Comparison of ENCODE assay signal across 26 cellular contexts in genomic region chr3:183046883-183047282, GRCh38. TPM values are rescaled to one million over a fixed set of nuclear protein-coding genes. Genes with fewer than 3 reads are reported as not detected.
A peak's percentile ranks its signal among the peaks of the same experiment; 100 is the strongest.
DNase-seq lines count a peak whose midpoint lies in the region; ATAC-seq and TF ChIP-seq lines count a peak whose summit lies in the region.
"Had no signal": no experiment of that assay in that cellular context is flagged by ENCODE, and none has a peak within 500 bp of the region (broad histone marks: within the 10 kb centered on the region; RNA-seq: fewer than 3 reads in every experiment).

No MANE protein-coding gene starts in this region.

- H3K4me1 Mint-ChIP-seq in activated naive CD4-positive, alpha-beta T cell treated with anti-CD3 and anti-CD28 coated beads, Interleukin-2, amount 10 ng/mL, durations not matched to agents 7 days and 5 days, result peaks cover 19% of the 10 kb centered on the region
- no peaks in the 10 kb centered on the region for H3K4me1 Mint-ChIP-seq in stimulated activated effector memory CD8-positive, alpha-beta T cell treated with anti-CD3 and anti-CD28 coated beads, Interleukin-12 subunit alpha, Interleukin-12 subunit beta, amount 100 ng/mL, for 72 hours
- H3K4me1 Mint-ChIP-seq: brain had no signal

- 0 out of 2 replicates have a peak, but pooled peaks cover 6% of the 10 kb centered on the region for H3K9me3 ChIP-seq in OCI-LY1 (ENCODE audit: low read length)
- H3K9me3 ChIP-seq in body of pancreas, result no peaks in the 10 kb centered on the region
- no peaks in the 10 kb centered on the region for H3K9me3 ChIP-seq in aorta (ENCODE audit: control insufficient read depth, low read length)
- H3K9me3 ChIP-seq: A549, HAP-1, SJCRH30 had no signal

- no peak overlapping the region for H2AFZ ChIP-seq in OCI-LY1 (ENCODE audit: low read length)

- H3K4me2 ChIP-seq in OCI-LY1 (ENCODE audit: low read length), result peak overlapping the region; percentile 22; the same call in 1 of the 2 replicates
- H3K4me2 ChIP-seq: A549 had no signal

- H3K27ac Mint-ChIP-seq in activated naive CD4-positive, alpha-beta T cell treated with anti-CD3 and anti-CD28 coated beads, Interleukin-2, amount 10 ng/mL, durations not matched to agents 7 days and 5 days, result peak overlapping the region; percentile 11
- H3K27ac Mint-ChIP-seq in stimulated activated effector memory CD8-positive, alpha-beta T cell treated with anti-CD3 and anti-CD28 coated beads, Interleukin-12 subunit alpha, Interleukin-12 subunit beta, amount 100 ng/mL, for 72 hours, result peak overlapping the region; percentile 23
- H3K27ac Mint-ChIP-seq: brain; natural killer cell treated with Interleukin-12 subunit alpha and Interleukin-12 subunit beta and Interleukin-15 and Interleukin-18, amount 100 ng/mL, for 72 hours had no signal

- H3K36me3 Mint-ChIP-seq in activated naive CD4-positive, alpha-beta T cell treated with anti-CD3 and anti-CD28 coated beads, Interleukin-2, amount 10 ng/mL, durations not matched to agents 7 days and 5 days, result peaks cover 48% of the 10 kb centered on the region
- H3K36me3 Mint-ChIP-seq in stimulated activated effector memory CD8-positive, alpha-beta T cell treated with anti-CD3 and anti-CD28 coated beads, Interleukin-12 subunit alpha, Interleukin-12 subunit beta, amount 100 ng/mL, for 72 hours, result peaks cover 89% of the 10 kb centered on the region

- ATAC-seq in body of pancreas (no peak), aorta (ENCODE audit: low FRiP score) (no peak)
- no peak for ATAC-seq in stimulated activated effector memory CD8-positive, alpha-beta T cell treated with anti-CD3 and anti-CD28 coated beads, Interleukin-12 subunit alpha, Interleukin-12 subunit beta, amount 100 ng/mL, for 72 hours
- ATAC-seq: A549; natural killer cell treated with Interleukin-12 subunit alpha and Interleukin-12 subunit beta and Interleukin-15 and Interleukin-18, amount 100 ng/mL, for 72 hours had no signal

- no peak for TF ChIP-seq POLR2A in body of pancreas (IDR thresholded peaks at IDR 0.05)

- H3K4me3 ChIP-seq in OCI-LY1 (ENCODE audit: low read depth, low read length, poor library complexity, severe bottlenecking), result no peak overlapping the region
- no peak overlapping the region for H3K4me3 ChIP-seq in body of pancreas
- H3K4me3 ChIP-seq in aorta (ENCODE audit: low read length in 2 of 2), result no peak overlapping the region
- H3K4me3 ChIP-seq: A549, HAP-1, left ventricle myocardium inferior, SJCRH30, skin epidermis had no signal

- H3K4me1 ChIP-seq in OCI-LY1 (ENCODE audit: insufficient read depth, low read length, severe bottlenecking) (peaks cover 43% of the 10 kb centered on the region), body of pancreas (peaks cover 9% of the 10 kb centered on the region), aorta (ENCODE audit: control insufficient read depth in 1 of 2, insufficient read depth in 2 of 2, low read length in 2 of 2) (no peaks in the 10 kb centered on the region)
- H3K4me1 ChIP-seq: A549, HAP-1, SJCRH30 had no signal

- peak overlapping the region; percentile 76 for H3K27ac ChIP-seq in OCI-LY1 (ENCODE audit: low read depth, low read length, poor library complexity, severe bottlenecking)
- peak overlapping the region in 3 of 4 donors; percentile 14 to 33 (median 18) for H3K27ac ChIP-seq in body of pancreas
- no peak overlapping the region for H3K27ac ChIP-seq in aorta (ENCODE audit: low read depth in 1 of 2, low read length in 2 of 2)
- H3K27ac ChIP-seq: A549, left ventricle myocardium inferior, SJCRH30, skin epidermis had no signal

- H3F3A ChIP-seq in OCI-LY1 (ENCODE audit: insufficient read depth, low read length), result peaks cover 6% of the 10 kb centered on the region; the same call in 1 of the 2 replicates

- 46 to 51% methylated on average over 2 of the region's 2 CpGs for WGBS in body of pancreas, 2 donors
- WGBS in aorta, 2 donors, result 56 to 61% methylated on average over 2 of the region's 2 CpGs

- TF ChIP-seq CTCF in OCI-LY1 (IDR thresholded peaks at IDR 0.05; ENCODE audit: low read length) (no peak), body of pancreas (IDR thresholded peaks at IDR 0.05) (no peak)

- no peaks in the 10 kb centered on the region for H4K20me1 ChIP-seq in OCI-LY1 (ENCODE audit: insufficient read depth, low read length)

- H3K9ac ChIP-seq in OCI-LY1 (ENCODE audit: low read length), result peak overlapping the region; percentile 3; the same call in 1 of the 2 replicates

- no peaks in the 10 kb centered on the region for H3K27me3 Mint-ChIP-seq in activated naive CD4-positive, alpha-beta T cell treated with anti-CD3 and anti-CD28 coated beads, Interleukin-2, amount 10 ng/mL, durations not matched to agents 7 days and 5 days
- H3K27me3 Mint-ChIP-seq: brain; natural killer cell treated with Interleukin-12 subunit alpha and Interleukin-12 subunit beta and Interleukin-15 and Interleukin-18, amount 100 ng/mL, for 72 hours had no signal

- H3K9me2 ChIP-seq in OCI-LY1 (ENCODE audit: low read depth, low read length), result no peaks in the 10 kb centered on the region

- H3K9me3 Mint-ChIP-seq in activated naive CD4-positive, alpha-beta T cell treated with anti-CD3 and anti-CD28 coated beads, Interleukin-2, amount 10 ng/mL, durations not matched to agents 7 days and 5 days, result no peaks in the 10 kb centered on the region
- no peaks in the 10 kb centered on the region for H3K9me3 Mint-ChIP-seq in stimulated activated effector memory CD8-positive, alpha-beta T cell treated with anti-CD3 and anti-CD28 coated beads, Interleukin-12 subunit alpha, Interleukin-12 subunit beta, amount 100 ng/mL, for 72 hours
- H3K9me3 Mint-ChIP-seq: natural killer cell treated with Interleukin-12 subunit alpha and Interleukin-12 subunit beta and Interleukin-15 and Interleukin-18, amount 100 ng/mL, for 72 hours had no signal

- DNase-seq in activated naive CD4-positive, alpha-beta T cell treated with anti-CD3 and anti-CD28 coated beads, Interleukin-2, amount 10 ng/mL, durations not matched to agents 7 days and 5 days, result no peak
- no peak for DNase-seq in activated naive CD4-positive, alpha-beta T cell treated with Interleukin-2 at 50 U/mL for 16 hours
- no peak for DNase-seq in body of pancreas
- DNase-seq in stimulated activated effector memory CD8-positive, alpha-beta T cell treated with anti-CD3 and anti-CD28 coated beads, Interleukin-12 subunit alpha, Interleukin-12 subunit beta, amount 100 ng/mL, for 72 hours (ENCODE audit: low spot score in 2 of 2), result no peak
- DNase-seq in DMS114 treated with DMSO at 0.1 percent for 48 hours (lab: John Stamatoyannopoulos, UW; ENCODE audit: unreplicated experiment), result no peak
- no peak for DNase-seq in T-helper 2 cell
- no peak for DNase-seq in aorta
- DNase-seq: activated CD4-positive, alpha-beta T cell treated with anti-CD3 and anti-CD28 coated beads for 1 hour; activated effector memory CD4-positive, alpha-beta T cell treated with anti-CD3 and anti-CD28 coated beads, Interleukin-2, amount 50 U/mL, for 16 hours; activated T-cell treated with anti-CD3 and anti-CD28 coated beads for 4 hours; AML-193; islet precursor cell; KBM-7; left ventricle myocardium inferior; NCI-H1694 treated with DMSO at 0.1 percent for 48 hours; NCI-H510A; SJCRH30; stimulated activated CD8-positive, alpha-beta memory T cell treated with anti-CD3 and anti-CD28 coated beads, Interleukin-4, amount 100 ng/mL, for 48 hours; T-helper 1 cell; trophoblast cell had no signal

- no peak overlapping the region for H3K4me3 Mint-ChIP-seq in activated naive CD4-positive, alpha-beta T cell treated with anti-CD3 and anti-CD28 coated beads, Interleukin-2, amount 10 ng/mL, durations not matched to agents 7 days and 5 days
- H3K4me3 Mint-ChIP-seq in stimulated activated effector memory CD8-positive, alpha-beta T cell treated with anti-CD3 and anti-CD28 coated beads, Interleukin-12 subunit alpha, Interleukin-12 subunit beta, amount 100 ng/mL, for 72 hours, result no peak overlapping the region
- H3K4me3 Mint-ChIP-seq: brain; natural killer cell treated with Interleukin-12 subunit alpha and Interleukin-12 subunit beta and Interleukin-15 and Interleukin-18, amount 100 ng/mL, for 72 hours had no signal

- no peaks in the 10 kb centered on the region for H3K79me2 ChIP-seq in OCI-LY1 (ENCODE audit: insufficient read depth, low read length)

- no peaks in the 10 kb centered on the region for H3K27me3 ChIP-seq in OCI-LY1 (ENCODE audit: insufficient read depth, low read length)
- H3K27me3 ChIP-seq in body of pancreas, result no peaks in the 10 kb centered on the region
- H3K27me3 ChIP-seq in aorta (ENCODE audit: control insufficient read depth in 1 of 2, insufficient read depth in 2 of 2, low read length in 1 of 2), result no peaks in the 10 kb centered on the region
- H3K27me3 ChIP-seq: SJCRH30 had no signal

- peaks cover 74% of the 10 kb centered on the region for H3K36me3 ChIP-seq in OCI-LY1 (ENCODE audit: insufficient read depth, low read length)
- peaks cover 6 to 27% of the 10 kb centered on the region in 2 donors for H3K36me3 ChIP-seq in body of pancreas (replicated peaks in 1 of 2; ENCODE audit: insufficient read depth in 1 of 2, low read depth in 2 of 2)
- peaks cover 5 to 6% of the 10 kb centered on the region in 2 donors for H3K36me3 ChIP-seq in aorta (ENCODE audit: control insufficient read depth in 1 of 2, insufficient read depth in 2 of 2, low read length in 1 of 2)

- intact Hi-C loops in body of pancreas (cut with DNase I), result no loop called here
- intact Hi-C loops in aorta (cut with DNase I), result no loop called here

- CTCF ChIA-PET in activated naive CD4-positive, alpha-beta T cell treated with anti-CD3 and anti-CD28 coated beads, Interleukin-2, amount 10 ng/mL, durations not matched to agents 7 days and 5 days (lab: Charles Lee), result no interaction called here

RNA-seq across cellular contexts. Expression of gene MCCC1, which starts 52.4 kb away (rescaled TPM):
- 10 to 100 TPM; 50.8 to 63.9 TPM for total RNA-seq in body of pancreas
- total RNA-seq in aorta, result 10 to 100 TPM; 16.8 to 20.8 TPM
- 10 to 100 TPM in 1 of 2 donors, 1 to 10 TPM in 1; 8.5 to 59.4 TPM for polyA plus RNA-seq in aorta

Comparison
In these comparisons a context has a peak if more than half of its experiments do, and no peak if none do; other contexts are left out.
1. H3K27ac ChIP-seq: peak in OCI-LY1 (single experiment) and body of pancreas (3 of 4); none in aorta (0 of 2).